In the genomic region with DNA sequence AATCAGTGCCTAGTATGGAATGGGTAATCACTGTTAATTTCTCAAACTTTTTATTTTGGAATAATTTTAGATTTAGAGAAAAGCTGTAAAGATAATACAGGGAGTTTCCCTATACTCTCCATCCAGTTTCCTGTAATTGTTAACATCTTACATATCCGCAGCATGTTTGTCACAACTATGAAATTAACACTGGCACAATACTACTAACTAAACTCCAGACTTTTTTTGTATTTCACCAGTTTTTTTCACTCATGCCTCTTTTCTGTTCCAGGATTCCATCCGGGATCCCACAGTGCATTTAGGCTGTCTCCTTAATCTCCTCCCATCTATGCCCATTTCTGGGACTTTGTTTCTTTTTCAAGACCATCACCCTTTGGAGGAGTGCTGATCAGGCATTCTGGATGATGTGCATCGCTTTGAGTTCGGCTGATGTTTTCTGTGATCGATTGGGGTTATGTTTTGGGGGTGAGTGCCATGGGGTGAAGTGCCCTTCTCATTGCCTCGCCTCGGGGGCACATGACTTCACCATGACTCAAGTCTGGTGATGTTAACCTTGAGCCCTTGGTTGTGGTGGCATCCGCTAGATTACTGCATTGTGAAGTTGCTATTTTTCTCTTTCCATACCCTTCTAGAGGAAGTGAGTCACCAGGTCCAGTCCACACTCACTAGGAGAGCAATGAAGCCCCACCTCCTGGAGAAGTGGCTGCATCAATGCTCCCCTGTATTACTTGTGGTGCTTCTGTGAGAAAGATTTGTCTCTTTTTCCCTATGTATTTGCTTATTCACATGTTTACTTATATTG, we compare ENCODE assay signal across 8 cellular contexts. TPM values are rescaled to one million over a fixed set of nuclear protein-coding genes. Genes with fewer than 3 reads are reported as not detected.
A peak's percentile ranks its signal among the peaks of the same experiment; 100 is the strongest.
DNase-seq lines count a peak whose midpoint lies in the region; ATAC-seq and TF ChIP-seq lines count a peak whose summit lies in the region.

No MANE protein-coding gene starts in this region.

- ATAC-seq in HCT116: peak; percentile 95
- no peak for ATAC-seq in GM19463 (IDR thresholded peaks at IDR 0.05; ENCODE audit: unreplicated experiment)

- no TSS peak for BruUV-seq in HCT116 (replicated peaks; lab: Mats Ljungman, UMichigan)

- no peaks in the 10 kb centered on the region for H3K9me2 ChIP-seq in HCT116 (ENCODE audit: insufficient read depth)

- H3K9ac ChIP-seq in HCT116 (ENCODE audit: low read length): no peak overlapping the region

- peak overlapping the region; percentile 65 for H2AFZ ChIP-seq in HCT116 (ENCODE audit: low read depth, low read length, poor library complexity, severe bottlenecking)

- CTCF ChIA-PET in HCT116 (lab: Charles Lee): no interaction called here

- H3K4me1 ChIP-seq in HCT116 (ENCODE audit: control insufficient read depth in 1 of 2, insufficient read depth in 2 of 2, low read length in 2 of 2): peaks cover 9 to 14% of the 10 kb centered on the region in 2 experiments
- H3K4me1 ChIP-seq in thyroid gland: no peaks in the 10 kb centered on the region

- H3K4me3 ChIP-seq in HCT116 (replicated peaks in 1 of 2; ENCODE audit: low read depth in 1 of 2, low read length in 2 of 2) (0 out of 4 replicates have a peak overlapping the region, but pooled peaks of 1 of the 2 experiments have one; percentile 0), thyroid gland (replicated peaks in 1 of 3) (no peak overlapping the region)

- H3K9me3 ChIP-seq in HCT116 (ENCODE audit: control insufficient read depth in 1 of 2, insufficient read depth in 1 of 2, low read depth in 1 of 2, low read length in 2 of 2): no peaks in the 10 kb centered on the region
- H3K9me3 ChIP-seq in thyroid gland: no peaks in the 10 kb centered on the region

- no peaks in the 10 kb centered on the region for H3K79me2 ChIP-seq in HCT116 (ENCODE audit: insufficient read depth, low read length)

- POLR2A ChIA-PET in HCT116 (lab: Charles Lee): no interaction called here

- TF ChIP-seq CTCF in HCT116 (IDR thresholded peaks at IDR 0.05 in 2 of 3, conservative IDR thresholded peaks at IDR 0.05 in 1 of 3; ENCODE audit: borderline replicate concordance in 1 of 3, insufficient read depth in 1 of 3, low read depth in 2 of 3, low read length in 2 of 3) (no peak), thyroid gland (IDR thresholded peaks at IDR 0.05) (no peak)

- 82 to 89% methylated on average over 8 of the region's 8 CpGs for WGBS in thyroid gland, 2 donors

- no peak for TF ChIP-seq RAD21 in HCT116 (IDR thresholded peaks at IDR 0.05; ENCODE audit: low read depth)

- H3K27me3 ChIP-seq in HCT116 (ENCODE audit: insufficient read depth, low read length): no peaks in the 10 kb centered on the region
- H3K27me3 ChIP-seq in thyroid gland: no peaks in the 10 kb centered on the region

- RAD21 ChIA-PET in HCT116 (lab: Charles Lee; ENCODE audit: low non-redundant PET in 1 of 2, low total read pairs in 2 of 2, uncharacterized antibody in 2 of 2, unreplicated experiment in 2 of 2): no interaction called here

- no peak for TF ChIP-seq POLR2A in HCT116 (IDR thresholded peaks at IDR 0.05; ENCODE audit: borderline replicate concordance, extremely low read depth, insufficient read depth, insufficient read length)
- no peak for TF ChIP-seq POLR2A in thyroid gland (IDR thresholded peaks at IDR 0.05)

- no peaks in the 10 kb centered on the region for H4K20me1 ChIP-seq in HCT116 (ENCODE audit: insufficient read depth)

- H3K4me2 ChIP-seq in HCT116 (ENCODE audit: low read length): peak overlapping the region; percentile 59

- intact Hi-C loops in HCT116 (cut with micrococcal nuclease): no loop called here
- intact Hi-C loops in thyroid gland (cut with DNase I): no loop called here

- H3K27ac ChIP-seq in HCT116 (ENCODE audit: low read depth, low read length) (no peak overlapping the region), thyroid gland (no peak overlapping the region)

- DNase-seq in HCT116 (ENCODE audit: low read depth, low spot score) (peak; percentile 55), SW 1271 (lab: John Stamatoyannopoulos, UW) (peak; percentile 8 to 74), dedifferentiated amniotic fluid mesenchymal stem cell (ENCODE audit: extremely low spot score) (peak; percentile 37), smooth muscle cell of the brain vasculature (ENCODE audit: low read depth, low spot score) (peak; percentile 62), GDM1 (lab: John Stamatoyannopoulos, UW) (no peak), thyroid gland (no peak)
- DNase-seq in effector CD8-positive, alpha-beta T cell (lab: John Stamatoyannopoulos, UW): no peak

- H3K36me3 ChIP-seq in HCT116 (ENCODE audit: control insufficient read depth in 1 of 2, insufficient read depth in 2 of 2, low read length in 2 of 2) (no peaks in the 10 kb centered on the region), thyroid gland (no peaks in the 10 kb centered on the region)

TF ChIP-seq in HCT116, 20 proteins besides CTCF, POLR2A, EP300 and RAD21 (continues in another document):
- TF ChIP-seq SRF (IDR thresholded peaks at IDR 0.05; ENCODE audit: low read depth): peak; percentile 55; the same call in 1 of the 2 replicates
- no peak for TF ChIP-seq ZNF274 (IDR thresholded peaks at IDR 0.05; ENCODE audit: low read depth, low read length)
- TF ChIP-seq SIN3A (IDR thresholded peaks at IDR 0.05; ENCODE audit: low read depth): no peak; the same call in 1 of the 2 replicates
- TF ChIP-seq EZH2 (IDR thresholded peaks at IDR 0.05): no peak
- TF ChIP-seq FOSL1 (IDR thresholded peaks at IDR 0.05; ENCODE audit: low read depth): peak; percentile 83
- no peak for TF ChIP-seq ELF1 (IDR thresholded peaks at IDR 0.05; ENCODE audit: borderline replicate concordance, low read depth)
- no peak for TF ChIP-seq ATF3 (IDR thresholded peaks at IDR 0.05)
- peak; percentile 69 for TF ChIP-seq CBX3 (IDR thresholded peaks at IDR 0.05; ENCODE audit: low read depth)
- TF ChIP-seq JUND (IDR thresholded peaks at IDR 0.05): peak; percentile 86
- no peak for TF ChIP-seq POLR2AphosphoS5 (IDR thresholded peaks at IDR 0.05; ENCODE audit: low read depth, low read length)
- TF ChIP-seq EGR1 (IDR thresholded peaks at IDR 0.05; ENCODE audit: low read depth): no peak
- no peak for TF ChIP-seq REST (IDR thresholded peaks at IDR 0.05; ENCODE audit: low read depth)
- TF ChIP-seq ZFX (IDR thresholded peaks at IDR 0.05): no peak
- peak; percentile 20 for TF ChIP-seq TCF7L2 (IDR thresholded peaks at IDR 0.05; ENCODE audit: borderline replicate concordance, extremely low read depth, insufficient read depth, insufficient read length)
- no peak for TF ChIP-seq YY1 (IDR thresholded peaks at IDR 0.05; ENCODE audit: extremely low read depth, insufficient replicate concordance, low read depth, low read length)
- TF ChIP-seq, protein P1, sequence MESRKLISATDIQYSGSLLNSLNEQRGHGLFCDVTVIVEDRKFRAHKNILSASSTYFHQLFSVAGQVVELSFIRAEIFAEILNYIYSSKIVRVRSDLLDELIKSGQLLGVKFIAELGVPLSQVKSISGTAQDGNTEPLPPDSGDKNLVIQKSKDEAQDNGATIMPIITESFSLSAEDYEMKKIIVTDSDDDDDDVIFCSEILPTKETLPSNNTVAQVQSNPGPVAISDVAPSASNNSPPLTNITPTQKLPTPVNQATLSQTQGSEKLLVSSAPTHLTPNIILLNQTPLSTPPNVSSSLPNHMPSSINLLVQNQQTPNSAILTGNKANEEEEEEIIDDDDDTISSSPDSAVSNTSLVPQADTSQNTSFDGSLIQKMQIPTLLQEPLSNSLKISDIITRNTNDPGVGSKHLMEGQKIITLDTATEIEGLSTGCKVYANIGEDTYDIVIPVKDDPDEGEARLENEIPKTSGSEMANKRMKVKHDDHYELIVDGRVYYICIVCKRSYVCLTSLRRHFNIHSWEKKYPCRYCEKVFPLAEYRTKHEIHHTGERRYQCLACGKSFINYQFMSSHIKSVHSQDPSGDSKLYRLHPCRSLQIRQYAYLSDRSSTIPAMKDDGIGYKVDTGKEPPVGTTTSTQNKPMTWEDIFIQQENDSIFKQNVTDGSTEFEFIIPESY (IDR thresholded peaks at IDR 0.05; ENCODE audit: extremely low read depth, insufficient replicate concordance, low read length): no peak
- TF ChIP-seq, protein P2, sequence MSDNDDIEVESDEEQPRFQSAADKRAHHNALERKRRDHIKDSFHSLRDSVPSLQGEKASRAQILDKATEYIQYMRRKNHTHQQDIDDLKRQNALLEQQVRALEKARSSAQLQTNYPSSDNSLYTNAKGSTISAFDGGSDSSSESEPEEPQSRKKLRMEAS (IDR thresholded peaks at IDR 0.05): peak; percentile 47
- no peak for TF ChIP-seq CEBPB (IDR thresholded peaks at IDR 0.05; ENCODE audit: low read depth)
- no peak for TF ChIP-seq EZH2phosphoT487 (IDR thresholded peaks at IDR 0.05; ENCODE audit: borderline replicate concordance)

RNA-seq across cellular contexts. Expression of gene GRB10, which starts 43.9 kb away (rescaled TPM):
- 37.3 TPM for total RNA-seq in HCT116 (2021; ENCODE audit: unreplicated experiment)
- 19.2 and 20.6 TPM in 2 replicates for polyA plus RNA-seq in HCT116 (2012)
- total RNA-seq in thyroid gland: 10 to 100 TPM; 21.3 to 99.2 (median 39.6) TPM

Comparison
In these comparisons a context has a peak if more than half of its experiments do, and no peak if none do; other contexts are left out.
1. DNase-seq: peak in HCT116 (single experiment), SW 1271 (2 of 2), dedifferentiated amniotic fluid mesenchymal stem cell (single experiment) and smooth muscle cell of the brain vasculature (single experiment); none in GDM1 (single experiment), effector CD8-positive, alpha-beta T cell (single experiment) and thyroid gland (0 of 2).